ENCODE assay signal across 9 cellular contexts in genomic region chr7:1193593-1194424, GRCh38. TPM values are rescaled to one million over a fixed set of nuclear protein-coding genes. Genes with fewer than 3 reads are reported as not detected.
DNase-seq lines count a peak whose midpoint lies in the region; ATAC-seq lines count a peak whose summit lies in the region.
"Had no signal": no experiment of that assay in that cellular context is flagged by ENCODE, and none has a peak within 500 bp of the region (broad histone marks: within the 10 kb centered on the region; RNA-seq: fewer than 3 reads in every experiment).

No MANE protein-coding gene starts in this region.

- DNase-seq in stimulated activated naive CD4-positive, alpha-beta T cell (lab: John Stamatoyannopoulos, UW) = peak in 4 of 6 experiments; percentile 20 to 45 (median 22)
- DNase-seq in stimulated activated naive CD4-positive, alpha-beta T cell treated with Interleukin-2 at 50 U/mL for 16 hours (lab: John Stamatoyannopoulos, UW) = no peak
- DNase-seq in NCI-H69 (lab: John Stamatoyannopoulos, UW) = peak; percentile 79
- peak; percentile 33 for DNase-seq in activated naive CD8-positive, alpha-beta T cell treated with anti-CD3 and anti-CD28 coated beads for 36 hours
- DNase-seq in left ventricle myocardium superior = peak; percentile 80
- DNase-seq in stimulated activated CD4-positive, alpha-beta T cell treated with anti-CD3 and anti-CD28 coated beads, Interleukin-15, amount 100 ng/mL, for 24 hours = peak; percentile 49

- peak; percentile 96 for ATAC-seq in left ventricle myocardium superior
- no peak for ATAC-seq in GM21528 (IDR thresholded peaks at IDR 0.05; ENCODE audit: low FRiP score, unreplicated experiment)
- no peak for ATAC-seq in HG03521 (IDR thresholded peaks at IDR 0.05; ENCODE audit: unreplicated experiment)

- H3K9me3 Mint-ChIP-seq in activated naive CD8-positive, alpha-beta T cell treated with anti-CD3 and anti-CD28 coated beads for 36 hours = no peaks in the 10 kb centered on the region

- H3K36me3 Mint-ChIP-seq in activated naive CD8-positive, alpha-beta T cell treated with anti-CD3 and anti-CD28 coated beads for 36 hours = no peaks in the 10 kb centered on the region
- H3K36me3 Mint-ChIP-seq: activated naive CD8-positive, alpha-beta T cell had no signal

- H3K4me3 Mint-ChIP-seq in activated naive CD8-positive, alpha-beta T cell treated with anti-CD3 and anti-CD28 coated beads for 36 hours = no peak overlapping the region
- H3K4me3 Mint-ChIP-seq: activated naive CD8-positive, alpha-beta T cell had no signal

- H3K27ac Mint-ChIP-seq in activated naive CD8-positive, alpha-beta T cell treated with anti-CD3 and anti-CD28 coated beads for 36 hours = no peak overlapping the region
- H3K27ac Mint-ChIP-seq: activated naive CD8-positive, alpha-beta T cell had no signal

- H3K4me1 Mint-ChIP-seq in activated naive CD8-positive, alpha-beta T cell treated with anti-CD3 and anti-CD28 coated beads for 36 hours = peaks cover 9% of the 10 kb centered on the region

- peaks cover 40% of the 10 kb centered on the region for H3K27me3 Mint-ChIP-seq in activated naive CD8-positive, alpha-beta T cell treated with anti-CD3 and anti-CD28 coated beads for 36 hours

- intact Hi-C loops in left ventricle myocardium superior (cut with micrococcal nuclease) = no loop called here

RNA-seq across cellular contexts. Expression of gene ZFAND2A, which starts 33.8 kb away (rescaled TPM):
- 10 to 100 TPM; 22.0 to 23.6 TPM for total RNA-seq in activated naive CD8-positive, alpha-beta T cell treated with anti-CD3 and anti-CD28 coated beads for 36 hours
- 5.9 TPM for total RNA-seq in left ventricle myocardium superior

RNA-seq across cellular contexts. Expression of gene UNCX, which starts 38.9 kb away (rescaled TPM):
- not detected for total RNA-seq in activated naive CD8-positive, alpha-beta T cell treated with anti-CD3 and anti-CD28 coated beads for 36 hours
- total RNA-seq in left ventricle myocardium superior = not detected
